Comparison of ENCODE assay signal across 1 cellular context in the genomic region with DNA sequence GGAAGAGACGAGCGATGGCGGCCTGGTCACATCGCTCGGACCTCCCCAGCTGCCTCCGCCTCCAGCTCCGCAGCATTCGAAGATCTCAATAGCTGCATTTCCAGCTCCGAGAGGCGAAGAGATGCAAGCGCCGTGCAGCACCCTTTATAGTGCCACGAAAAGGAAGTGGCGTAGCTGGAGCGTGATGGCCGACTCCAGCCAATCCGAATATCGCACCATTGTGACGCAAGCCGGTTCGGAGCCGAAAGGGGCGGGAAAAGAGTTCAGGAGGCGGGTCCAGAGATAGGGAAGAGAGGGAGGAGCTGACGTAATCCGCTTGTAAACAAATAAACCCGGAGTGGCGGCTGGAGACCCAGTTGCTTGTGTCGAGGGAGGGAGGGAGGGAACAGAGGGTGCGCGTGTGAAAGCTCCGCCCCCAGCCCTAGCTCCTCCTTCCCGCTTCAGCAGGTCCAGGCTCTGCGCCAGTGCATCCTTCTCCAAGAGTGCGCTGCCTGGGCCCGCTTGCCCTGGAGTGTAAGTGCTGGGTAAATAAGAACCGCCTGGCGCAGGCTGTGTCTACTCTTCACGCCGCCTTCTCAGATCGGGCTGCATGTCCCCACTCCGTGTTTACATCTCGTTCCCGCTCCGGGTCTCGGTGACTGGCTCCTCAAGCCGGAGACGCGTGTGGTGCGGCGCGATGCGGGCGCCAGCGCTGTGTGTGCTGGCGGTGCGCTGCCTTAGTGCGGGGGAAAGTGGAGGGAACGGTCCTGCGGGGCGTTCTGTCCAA.
TF ChIP-seq lines count a peak whose summit lies in the region.

A gene with protein sequence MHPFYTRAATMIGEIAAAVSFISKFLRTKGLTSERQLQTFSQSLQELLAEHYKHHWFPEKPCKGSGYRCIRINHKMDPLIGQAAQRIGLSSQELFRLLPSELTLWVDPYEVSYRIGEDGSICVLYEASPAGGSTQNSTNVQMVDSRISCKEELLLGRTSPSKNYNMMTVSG (minus strand): TSS at position 116 of the 766 bp plus-strand sequence. CDS start 311 bp downstream, outside the sequence.

TF ChIP-seq in HEK293, 187 proteins besides CTCF, POLR2A, EP300 and RAD21 (continued from another document):
- TF ChIP-seq, protein P1, sequence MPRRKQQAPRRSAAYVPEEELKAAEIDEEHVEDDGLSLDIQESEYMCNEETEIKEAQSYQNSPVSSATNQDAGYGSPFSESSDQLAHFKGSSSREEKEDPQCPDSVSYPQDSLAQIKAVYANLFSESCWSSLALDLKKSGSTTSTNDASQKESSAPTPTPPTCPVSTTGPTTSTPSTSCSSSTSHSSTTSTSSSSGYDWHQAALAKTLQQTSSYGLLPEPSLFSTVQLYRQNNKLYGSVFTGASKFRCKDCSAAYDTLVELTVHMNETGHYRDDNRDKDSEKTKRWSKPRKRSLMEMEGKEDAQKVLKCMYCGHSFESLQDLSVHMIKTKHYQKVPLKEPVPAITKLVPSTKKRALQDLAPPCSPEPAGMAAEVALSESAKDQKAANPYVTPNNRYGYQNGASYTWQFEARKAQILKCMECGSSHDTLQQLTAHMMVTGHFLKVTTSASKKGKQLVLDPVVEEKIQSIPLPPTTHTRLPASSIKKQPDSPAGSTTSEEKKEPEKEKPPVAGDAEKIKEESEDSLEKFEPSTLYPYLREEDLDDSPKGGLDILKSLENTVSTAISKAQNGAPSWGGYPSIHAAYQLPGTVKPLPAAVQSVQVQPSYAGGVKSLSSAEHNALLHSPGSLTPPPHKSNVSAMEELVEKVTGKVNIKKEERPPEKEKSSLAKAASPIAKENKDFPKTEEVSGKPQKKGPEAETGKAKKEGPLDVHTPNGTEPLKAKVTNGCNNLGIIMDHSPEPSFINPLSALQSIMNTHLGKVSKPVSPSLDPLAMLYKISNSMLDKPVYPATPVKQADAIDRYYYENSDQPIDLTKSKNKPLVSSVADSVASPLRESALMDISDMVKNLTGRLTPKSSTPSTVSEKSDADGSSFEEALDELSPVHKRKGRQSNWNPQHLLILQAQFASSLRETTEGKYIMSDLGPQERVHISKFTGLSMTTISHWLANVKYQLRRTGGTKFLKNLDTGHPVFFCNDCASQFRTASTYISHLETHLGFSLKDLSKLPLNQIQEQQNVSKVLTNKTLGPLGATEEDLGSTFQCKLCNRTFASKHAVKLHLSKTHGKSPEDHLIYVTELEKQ (tag by site-specific recombination; IDR thresholded peaks at IDR 0.05; ENCODE audit: borderline replicate concordance) = no peak
- no peak for TF ChIP-seq ZNF514 (tag by site-specific recombination; IDR thresholded peaks at IDR 0.05)
- TF ChIP-seq, protein P2, sequence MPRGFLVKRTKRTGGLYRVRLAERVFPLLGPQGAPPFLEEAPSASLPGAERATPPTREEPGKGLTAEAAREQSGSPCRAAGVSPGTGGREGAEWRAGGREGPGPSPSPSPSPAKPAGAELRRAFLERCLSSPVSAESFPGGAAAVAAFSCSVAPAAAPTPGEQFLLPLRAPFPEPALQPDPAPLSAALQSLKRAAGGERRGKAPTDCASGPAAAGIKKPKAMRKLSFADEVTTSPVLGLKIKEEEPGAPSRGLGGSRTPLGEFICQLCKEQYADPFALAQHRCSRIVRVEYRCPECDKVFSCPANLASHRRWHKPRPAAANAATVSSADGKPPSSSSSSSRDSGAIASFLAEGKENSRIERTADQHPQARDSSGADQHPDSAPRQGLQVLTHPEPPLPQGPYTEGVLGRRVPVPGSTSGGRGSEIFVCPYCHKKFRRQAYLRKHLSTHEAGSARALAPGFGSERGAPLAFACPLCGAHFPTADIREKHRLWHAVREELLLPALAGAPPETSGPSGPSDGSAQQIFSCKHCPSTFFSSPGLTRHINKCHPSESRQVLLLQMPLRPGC (tag by site-specific recombination; IDR thresholded peaks at IDR 0.05) = no peak
